ENCODE assay signal across 8 cellular contexts in genomic region chr15:94164202-94164807, GRCh38.
DNase-seq lines count a peak whose midpoint lies in the region; ATAC-seq and TF ChIP-seq lines count a peak whose summit lies in the region.

No MANE protein-coding gene starts in this region.

- no peaks in the 10 kb centered on the region for H3K27me3 Mint-ChIP-seq in CD8-positive, alpha-beta T cell (ENCODE audit: low read depth)
- H3K27me3 Mint-ChIP-seq in GM23338 (ENCODE audit: insufficient read depth, low read depth, poor library complexity), result no peaks in the 10 kb centered on the region

- H3F3A ChIP-seq in GM23338 (replicated peaks; ENCODE audit: low read depth), result no peaks in the 10 kb centered on the region

- ATAC-seq in CD8-positive, alpha-beta T cell, result no peak
- peak; percentile 79 for ATAC-seq in GM23338
- no peak for ATAC-seq in GM21447 (IDR thresholded peaks at IDR 0.05; ENCODE audit: unreplicated experiment)

- H3K79me2 ChIP-seq in GM23338 (replicated peaks; ENCODE audit: insufficient read depth), result no peaks in the 10 kb centered on the region

- H3K27ac ChIP-seq in CD8-positive, alpha-beta T cell (ENCODE audit: low read depth, low read length), result no peak overlapping the region
- H3K27ac ChIP-seq in GM23338 (ENCODE audit: low read depth), result no peak overlapping the region
- no peak overlapping the region for H3K27ac ChIP-seq in coronary artery

- intact Hi-C loops in CD8-positive, alpha-beta T cell (cut with DNase I, micrococcal nuclease), result loop anchor here (1.0 to 5.0 kb wide), 2 partner anchors 160 to 1128 kb away; no protein-coding TSS in a partner anchor

- H2AFZ ChIP-seq in GM23338, result no peak overlapping the region

- H3K36me3 ChIP-seq in CD8-positive, alpha-beta T cell (ENCODE audit: insufficient read depth, low read length), result no peaks in the 10 kb centered on the region
- no peaks in the 10 kb centered on the region for H3K36me3 ChIP-seq in GM23338 (ENCODE audit: insufficient read depth)

- no peaks in the 10 kb centered on the region for H3K36me3 Mint-ChIP-seq in CD8-positive, alpha-beta T cell
- H3K36me3 Mint-ChIP-seq in GM23338 (ENCODE audit: low read depth), result no peaks in the 10 kb centered on the region

- CTCF ChIA-PET in CD8-positive, alpha-beta T cell (lab: Charles Lee), result interaction anchor here (0.6 to 8.6 kb wide), 39 partner anchors 10 to 1134 kb away, joined by 3 to 322 read pairs (median 4); partner anchors contain the start of gene MCTP2

- no peaks in the 10 kb centered on the region for H3K9me3 Mint-ChIP-seq in CD8-positive, alpha-beta T cell
- H3K9me3 Mint-ChIP-seq in GM23338, result no peaks in the 10 kb centered on the region

- no peaks in the 10 kb centered on the region for H4K20me1 ChIP-seq in GM23338 (replicated peaks; ENCODE audit: insufficient read depth)

- H3K27me3 ChIP-seq in CD8-positive, alpha-beta T cell (ENCODE audit: insufficient read depth, low read length), result no peaks in the 10 kb centered on the region
- no peaks in the 10 kb centered on the region for H3K27me3 ChIP-seq in GM23338 (ENCODE audit: insufficient read depth)

- POLR2A ChIA-PET in CD8-positive, alpha-beta T cell (lab: Charles Lee), result interaction anchor here (1.8 kb wide), 1 partner anchor 160 kb away, joined by 8 read pairs; no protein-coding TSS in a partner anchor

- peak; percentile 19 to 71 (median 41) for DNase-seq in CD8-positive, alpha-beta T cell
- DNase-seq in GM23338 (ENCODE audit: low spot score) (peak; percentile 82), NCI-H2081 treated with DMSO at 0.1 percent for 48 hours (lab: John Stamatoyannopoulos, UW) (peak; percentile 22), coronary artery (ENCODE audit: low spot score) (no peak), medulla oblongata (ENCODE audit: extremely low spot score) (peak; percentile 71)
- peak; percentile 52 for DNase-seq in activated CD4-positive, CD25-positive, alpha-beta regulatory T cell treated with anti-CD3 and anti-CD28 coated beads, Interleukin-2, amount 50 U/mL, for 72 hours
- DNase-seq in stimulated activated CD8-positive, alpha-beta memory T cell treated with anti-CD3 and anti-CD28 coated beads, Interleukin-7, amount 100 ng/mL, for 1 hour (ENCODE audit: low read depth in 2 of 2), result peak; percentile 18 to 22

- no peak overlapping the region for H3K4me2 ChIP-seq in GM23338

- no peaks in the 10 kb centered on the region for H3K9me3 ChIP-seq in CD8-positive, alpha-beta T cell (ENCODE audit: low read length)

- H3K9me2 ChIP-seq in GM23338 (ENCODE audit: insufficient read depth), result no peaks in the 10 kb centered on the region

- no peak overlapping the region for H3K4me3 Mint-ChIP-seq in CD8-positive, alpha-beta T cell
- H3K4me3 Mint-ChIP-seq in GM23338, result no peak overlapping the region

- H3K27ac Mint-ChIP-seq in CD8-positive, alpha-beta T cell, result no peak overlapping the region
- H3K27ac Mint-ChIP-seq in GM23338, result no peak overlapping the region

- peak; percentile 89 for TF ChIP-seq CTCF in CD8-positive, alpha-beta T cell (IDR thresholded peaks at IDR 0.05)
- TF ChIP-seq CTCF in GM23338 (conservative IDR thresholded peaks at IDR 0.05; ENCODE audit: low read depth in 2 of 2) (peak; percentile 92 to 94), coronary artery (IDR thresholded peaks at IDR 0.05) (peak; percentile 40)

- no peak overlapping the region for H3K4me3 ChIP-seq in CD8-positive, alpha-beta T cell (ENCODE audit: low read depth, low read length)
- H3K4me3 ChIP-seq in GM23338 (no peak overlapping the region), coronary artery (no peak overlapping the region)

- no peaks in the 10 kb centered on the region for H3K4me1 Mint-ChIP-seq in CD8-positive, alpha-beta T cell (ENCODE audit: low read depth)
- H3K4me1 Mint-ChIP-seq in GM23338, result peaks cover 3% of the 10 kb centered on the region; the same call in 1 of the 3 replicates

- H3K4me1 ChIP-seq in CD8-positive, alpha-beta T cell (ENCODE audit: insufficient read depth, low read length), result no peaks in the 10 kb centered on the region
- no peaks in the 10 kb centered on the region for H3K4me1 ChIP-seq in GM23338 (ENCODE audit: insufficient read depth)

TF ChIP-seq in GM23338, 12 proteins besides CTCF, POLR2A, EP300 and RAD21:
- TF ChIP-seq EZH2phosphoT487 (IDR thresholded peaks at IDR 0.05; ENCODE audit: unreplicated experiment), result no peak
- no peak for TF ChIP-seq NANOG (IDR thresholded peaks at IDR 0.05; ENCODE audit: borderline replicate concordance)
- no peak for TF ChIP-seq EZH2 (IDR thresholded peaks at IDR 0.05; ENCODE audit: low read depth, unreplicated experiment)
- TF ChIP-seq ZNF462 (CRISPR knock-in tag; IDR thresholded peaks at IDR 0.05), result no peak
- no peak for TF ChIP-seq ZNF114 (CRISPR knock-in tag; IDR thresholded peaks at IDR 0.05)
- TF ChIP-seq ETS1 (IDR thresholded peaks at IDR 0.05), result no peak
- no peak for TF ChIP-seq POLR2AphosphoS5 (IDR thresholded peaks at IDR 0.05; ENCODE audit: low read depth)

Comparison
In these comparisons a context has a peak if more than half of its experiments do, and no peak if none do; other contexts are left out.
1. CTCF ChIP-seq: peak in every context shown above with its lines; median percentile 93 in GM23338; 89 in CD8-positive, alpha-beta T cell; 40 in coronary artery.